ENCODE assay signal across 8 cellular contexts in genomic region chr17:45132302-45132568, GRCh38. TPM values are rescaled to one million over a fixed set of nuclear protein-coding genes. Genes with fewer than 3 reads are reported as not detected.
DNase-seq lines count a peak whose midpoint lies in the region; FAIRE-seq and TF ChIP-seq lines count a peak whose summit lies in the region.

PLCD3 (minus strand) TSS chr17:45132515; CDS start chr17:45132410, 105 bp downstream.

- DNase-seq in CD14-positive monocyte (ENCODE audit: low spot score) (no peak), MG63 (no peak), coronary artery (ENCODE audit: low spot score) (no peak), urothelium cell line (ENCODE audit: low spot score) (peak; percentile 49), foreskin melanocyte (no peak), DMS 273 treated with DMSO at 0.1 percent for 48 hours (lab: John Stamatoyannopoulos, UW) (no peak), HCEC 1CT (no peak)

- H3K4me3 ChIP-seq in MG63 (peak within 1 kb of the TSS; percentile 76), coronary artery (peak within 1 kb of the TSS; percentile 97), mesodermal cell (ENCODE audit: extremely low read depth, insufficient read depth, low read length, poor library complexity, severe bottlenecking) (peak within 1 kb of the TSS; percentile 67)

- H3K36me3 Mint-ChIP-seq in CD14-positive monocyte = no peaks in the 10 kb centered on the region

- H3K27me3 ChIP-seq in MG63 = no peaks in the 10 kb centered on the region

- H3K4me1 ChIP-seq in mesodermal cell (ENCODE audit: control insufficient read depth, insufficient read depth, low read length, poor library complexity, severe bottlenecking) = peaks cover 29% of the 10 kb centered on the region

- H3K36me3 ChIP-seq in MG63 = no peaks in the 10 kb centered on the region
- no peaks in the 10 kb centered on the region for H3K36me3 ChIP-seq in mesodermal cell (ENCODE audit: control insufficient read depth, insufficient read depth, low read length)

- H3K27ac ChIP-seq in coronary artery (peak within 1 kb of the TSS; percentile 94 to 100), mesodermal cell (ENCODE audit: low read depth, low read length, severe bottlenecking) (peak within 1 kb of the TSS; percentile 85)

- H3K27me3 Mint-ChIP-seq in CD14-positive monocyte (ENCODE audit: low read depth in 3 of 3) = peaks cover 7 to 16% (median 12%) of the 10 kb centered on the region in 3 donors

- peaks cover 27% of the 10 kb centered on the region for H3K4me1 Mint-ChIP-seq in CD14-positive monocyte

- 0% methylated on average over 18 to 20 of the region's 38 CpGs for WGBS in mesodermal cell (ENCODE audit: insufficient coverage in 2 of 2), 2 experiments

- no peak for FAIRE-seq in urothelium cell line (lab: Jason Lieb, UNC)

- intact Hi-C loops in CD14-positive monocyte (cut with micrococcal nuclease) = loop anchor here (5.0 to 10.0 kb wide), 3 partner anchors 35 to 357 kb away; no protein-coding TSS in a partner anchor

- peak within 1 kb of the TSS; percentile 63 to 90 (median 82) for H3K27ac Mint-ChIP-seq in CD14-positive monocyte

- H3K9me3 Mint-ChIP-seq in CD14-positive monocyte = no peaks in the 10 kb centered on the region

- peak within 1 kb of the TSS; percentile 89 to 93 for H3K4me3 Mint-ChIP-seq in CD14-positive monocyte

- no peaks in the 10 kb centered on the region for H3K9me3 ChIP-seq in MG63
- H3K9me3 ChIP-seq in mesodermal cell (ENCODE audit: control insufficient read depth, low read length) = no peaks in the 10 kb centered on the region

- TF ChIP-seq CTCF in CD14-positive monocyte (IDR thresholded peaks at IDR 0.05) (no peak), coronary artery (IDR thresholded peaks at IDR 0.05) (no peak)

RNA-seq across cellular contexts. Expression of gene PLCD3, which starts in this region (rescaled TPM):
- 1 to 10 TPM in 1 of 2 donors, under 1 TPM in 1; 0.97 to 2.5 TPM for polyA plus RNA-seq in CD14-positive monocyte
- 9.4 and 13.3 TPM in 2 replicates for total RNA-seq in MG63 (2014; rRNA removed; shearing (Covaris generic); ENCODE audit: low replicate concordance)
- polyA plus RNA-seq in mesodermal cell (2013, experiment 1 of 2) = 31.6 TPM
- polyA plus RNA-seq in mesodermal cell (2013, experiment 2 of 2) = 24.0 TPM
